11 cellular contexts compared by ENCODE assay signal in genomic region chr3:10228248-10228950, GRCh38. TPM values are rescaled to one million over a fixed set of nuclear protein-coding genes. Genes with fewer than 3 reads are reported as not detected.
DNase-seq lines count a peak whose midpoint lies in the region; ATAC-seq and TF ChIP-seq lines count a peak whose summit lies in the region.
"Had no signal": no experiment of that assay in that cellular context is flagged by ENCODE, and none has a peak within 500 bp of the region (broad histone marks: within the 10 kb centered on the region; RNA-seq: fewer than 3 reads in every experiment).

No MANE protein-coding gene starts in this region.

- no peaks in the 10 kb centered on the region for H3K36me3 ChIP-seq in DND-41 (ENCODE audit: insufficient read depth, low read length)

- peak overlapping the region; percentile 56 for H3K4me3 Mint-ChIP-seq in activated T-helper 17 cell treated with anti-CD3 and anti-CD28 coated beads, Interleukin-2, amount 50 U/mL, for 72 hours
- no peak overlapping the region for H3K4me3 Mint-ChIP-seq in nephron progenitor cell
- H3K4me3 Mint-ChIP-seq: activated B cell treated with CpG ODN at 0.5 μM for 24 hours had no signal

- no peak overlapping the region for H3K4me3 ChIP-seq in DND-41 (ENCODE audit: low read depth in 1 of 2, low read length in 2 of 2)

- H3K27ac ChIP-seq in DND-41 (ENCODE audit: low read length) = no peak overlapping the region

- peaks cover 48% of the 10 kb centered on the region for H3K36me3 Mint-ChIP-seq in activated T-helper 17 cell treated with anti-CD3 and anti-CD28 coated beads, Interleukin-2, amount 50 U/mL, for 72 hours (ENCODE audit: low read depth)
- no peaks in the 10 kb centered on the region for H3K36me3 Mint-ChIP-seq in nephron progenitor cell (ENCODE audit: low read depth)

- no peak for DNase-seq in DND-41
- DNase-seq in M059J (ENCODE audit: low read depth) = peak; percentile 83
- no peak for DNase-seq in nephron progenitor cell
- no peak for DNase-seq in HUDEP-2 (lab: John Stamatoyannopoulos, UW; ENCODE audit: unreplicated experiment in 76 of 76)
- no peak for DNase-seq in superior temporal gyrus (ENCODE audit: extremely low spot score)
- DNase-seq: activated B cell treated with CpG ODN at 0.5 μM for 24 hours; effector CD8-positive, alpha-beta T cell; retina had no signal

- TF ChIP-seq CTCF in DND-41 (IDR thresholded peaks at IDR 0.05; ENCODE audit: borderline replicate concordance, extremely low read depth, low read length, poor library complexity, severe bottlenecking) = no peak
- TF ChIP-seq CTCF in nephron progenitor cell (IDR thresholded peaks at IDR 0.05) = no peak

- no peaks in the 10 kb centered on the region for H3K79me2 ChIP-seq in DND-41 (ENCODE audit: insufficient read depth, low read length)

- no peaks in the 10 kb centered on the region for H3K9me3 ChIP-seq in DND-41 (ENCODE audit: insufficient read depth, low read length, severe bottlenecking)

- H3K4me1 Mint-ChIP-seq in activated T-helper 17 cell treated with anti-CD3 and anti-CD28 coated beads, Interleukin-2, amount 50 U/mL, for 72 hours = peaks cover 36% of the 10 kb centered on the region
- peaks cover 6% of the 10 kb centered on the region for H3K4me1 Mint-ChIP-seq in nephron progenitor cell

- peaks cover 4% of the 10 kb centered on the region for H3K9me3 Mint-ChIP-seq in activated T-helper 17 cell treated with anti-CD3 and anti-CD28 coated beads, Interleukin-2, amount 50 U/mL, for 72 hours
- H3K9me3 Mint-ChIP-seq in nephron progenitor cell = no peaks in the 10 kb centered on the region
- H3K9me3 Mint-ChIP-seq: activated B cell treated with CpG ODN at 0.5 μM for 24 hours had no signal

- no peaks in the 10 kb centered on the region for H3K27me3 ChIP-seq in DND-41 (ENCODE audit: insufficient read depth, low read length, poor library complexity)

- peak overlapping the region; percentile 71 for H3K27ac Mint-ChIP-seq in activated T-helper 17 cell treated with anti-CD3 and anti-CD28 coated beads, Interleukin-2, amount 50 U/mL, for 72 hours
- H3K27ac Mint-ChIP-seq in nephron progenitor cell = peak overlapping the region; percentile 77
- H3K27ac Mint-ChIP-seq: activated B cell treated with CpG ODN at 0.5 μM for 24 hours had no signal

- H4K20me1 ChIP-seq in DND-41 (ENCODE audit: insufficient read depth, low read length) = no peaks in the 10 kb centered on the region

- H2AFZ ChIP-seq in DND-41 (ENCODE audit: low read depth, low read length) = no peak overlapping the region

- H3K4me1 ChIP-seq in DND-41 (ENCODE audit: insufficient read depth, low read length) = peaks cover 19% of the 10 kb centered on the region

- no peak overlapping the region for H3K9ac ChIP-seq in DND-41 (ENCODE audit: low read depth, low read length)

- ATAC-seq in DND-41 (ENCODE audit: insufficient read depth, low read depth) (peak; percentile 55), GM19035 (IDR thresholded peaks at IDR 0.05; ENCODE audit: unreplicated experiment) (no peak), SK-N-SH treated with all-trans-retinoic acid at 6 μM for 48 hours (no peak)
- peak; percentile 68 for ATAC-seq in activated T-helper 17 cell treated with anti-CD3 and anti-CD28 coated beads, Interleukin-2, amount 50 U/mL, for 72 hours (replicated peaks)

- no peak overlapping the region for H3K4me2 ChIP-seq in DND-41 (ENCODE audit: insufficient read depth, low read length)

- H3K27me3 Mint-ChIP-seq in activated T-helper 17 cell treated with anti-CD3 and anti-CD28 coated beads, Interleukin-2, amount 50 U/mL, for 72 hours = no peaks in the 10 kb centered on the region
- H3K27me3 Mint-ChIP-seq in nephron progenitor cell (ENCODE audit: low read depth, poor library complexity) = peaks cover 6% of the 10 kb centered on the region
- H3K27me3 Mint-ChIP-seq: activated B cell treated with CpG ODN at 0.5 μM for 24 hours had no signal

TF ChIP-seq in SK-N-SH treated with all-trans-retinoic acid at 6 μM for 48 hours, 23 proteins besides CTCF, POLR2A, EP300 and RAD21:
- TF ChIP-seq ZNF70 (CRISPR knock-in tag; IDR thresholded peaks at IDR 0.05) = no peak
- no peak for TF ChIP-seq SNAI2 (CRISPR knock-in tag; IDR thresholded peaks at IDR 0.05)
- no peak for TF ChIP-seq GLIS3 (CRISPR knock-in tag; IDR thresholded peaks at IDR 0.05)
- no peak for TF ChIP-seq ESRRG (CRISPR knock-in tag; IDR thresholded peaks at IDR 0.05)
- no peak for TF ChIP-seq RARB (CRISPR knock-in tag; IDR thresholded peaks at IDR 0.05)
- TF ChIP-seq CSDC2 (CRISPR knock-in tag; IDR thresholded peaks at IDR 0.05) = no peak
- no peak for TF ChIP-seq ZNF8 (CRISPR knock-in tag; IDR thresholded peaks at IDR 0.05)
- TF ChIP-seq PATZ1 (CRISPR knock-in tag; IDR thresholded peaks at IDR 0.05; ENCODE audit: borderline replicate concordance) = no peak
- no peak for TF ChIP-seq ISL1 (CRISPR knock-in tag; IDR thresholded peaks at IDR 0.05)
- no peak for TF ChIP-seq ZC3H10 (CRISPR knock-in tag; IDR thresholded peaks at IDR 0.05)
- TF ChIP-seq BACH2 (CRISPR knock-in tag; IDR thresholded peaks at IDR 0.05; ENCODE audit: borderline replicate concordance) = no peak
- no peak for TF ChIP-seq ZNF565 (CRISPR knock-in tag; conservative IDR thresholded peaks at IDR 0.05; ENCODE audit: low read depth)
- no peak for TF ChIP-seq TCF4 (CRISPR knock-in tag; IDR thresholded peaks at IDR 0.05; ENCODE audit: borderline replicate concordance)
- TF ChIP-seq TSHZ2 (CRISPR knock-in tag; IDR thresholded peaks at IDR 0.05) = no peak
- TF ChIP-seq ZFP3 (CRISPR knock-in tag; IDR thresholded peaks at IDR 0.05) = no peak
- no peak for TF ChIP-seq POU6F1 (CRISPR knock-in tag; IDR thresholded peaks at IDR 0.05; ENCODE audit: borderline replicate concordance, low read depth)
- no peak for TF ChIP-seq CREB5 (CRISPR knock-in tag; IDR thresholded peaks at IDR 0.05; ENCODE audit: low read depth)

RNA-seq across cellular contexts. Expression of gene TATDN2, which starts 19.9 kb away (rescaled TPM):
- total RNA-seq in M059J (2014; rRNA removed; shearing (Covaris generic)) = 13.4 and 14.4 TPM in 2 replicates
- total RNA-seq in activated T-helper 17 cell treated with anti-CD3 and anti-CD28 coated beads, Interleukin-2, amount 50 U/mL, for 72 hours = 10 to 100 TPM; 56.7 to 71.7 TPM

Comparison
In these comparisons a context has a peak if more than half of its experiments do, and no peak if none do; other contexts are left out.
1. ATAC-seq: peak in DND-41 (single experiment) and activated T-helper 17 cell treated with anti-CD3 and anti-CD28 coated beads, Interleukin-2, amount 50 U/mL, for 72 hours (single experiment); none in GM19035 (single experiment) and SK-N-SH treated with all-trans-retinoic acid at 6 μM for 48 hours (single experiment).